8 cellular contexts compared by ENCODE assay signal in the genomic region with DNA sequence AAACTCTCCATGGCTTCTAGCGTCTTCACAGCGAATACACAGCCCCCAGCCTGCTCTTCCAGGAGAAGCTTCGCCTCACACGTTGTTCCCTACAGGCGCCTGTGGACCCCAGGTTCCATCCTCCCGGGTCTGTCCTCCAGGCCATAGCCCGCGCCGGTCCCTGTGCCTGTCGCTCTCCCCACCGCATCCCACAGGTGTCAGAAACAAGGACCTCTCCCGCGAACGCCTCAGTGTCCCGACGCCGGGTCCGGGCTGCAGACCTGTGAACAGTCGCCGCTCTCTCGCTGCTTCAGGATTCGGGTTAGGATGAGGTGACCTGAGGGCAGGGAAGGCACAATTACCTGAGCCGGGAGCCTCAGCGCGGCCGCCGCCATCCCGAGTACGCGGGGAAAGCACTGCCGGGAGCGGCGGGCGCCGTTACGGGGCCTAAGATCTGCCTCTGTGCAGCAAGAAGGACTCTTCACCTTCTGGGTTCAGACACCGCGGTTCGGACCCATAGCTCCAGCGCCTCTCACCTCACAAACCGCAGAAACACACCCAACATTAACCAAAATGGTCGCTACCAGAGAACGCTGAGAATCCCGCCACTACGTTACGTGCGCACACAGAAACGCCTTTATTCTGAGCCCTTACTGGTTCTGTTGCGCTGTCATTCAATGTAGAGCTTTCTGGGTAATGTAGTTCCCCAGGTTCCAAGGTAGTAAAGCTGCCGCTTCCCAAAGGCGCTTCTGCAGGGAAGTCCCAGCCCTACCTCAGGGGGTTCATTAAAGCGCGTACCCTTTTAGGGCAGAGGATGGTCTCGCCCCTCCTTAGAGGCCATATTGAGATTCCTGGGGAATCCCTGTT. TPM values are rescaled to one million over a fixed set of nuclear protein-coding genes. Genes with fewer than 3 reads are reported as not detected.
A peak's percentile ranks its signal among the peaks of the same experiment; 100 is the strongest.
DNase-seq lines count a peak whose midpoint lies in the region; ATAC-seq and TF ChIP-seq lines count a peak whose summit lies in the region.

TSS of gene ZNF418 (minus strand) at position 583 of the 846 bp plus-strand sequence. CDS start 1,580 bp downstream, outside the sequence.

- H3K79me2 ChIP-seq in neural cell (replicated peaks; ENCODE audit: insufficient read depth, low read length) = peaks cover 22% of the 10 kb centered on the region

- H2AFZ ChIP-seq in neural cell (ENCODE audit: low read depth, low read length) = peak within 1 kb of the TSS; percentile 96

- H3K27ac ChIP-seq in neural cell (ENCODE audit: low read length) (peak within 1 kb of the TSS; percentile 85), upper lobe of right lung (peak within 1 kb of the TSS; percentile 72)

- peak; percentile 90 for DNase-seq in NCI-H2171 treated with DMSO at 0.1 percent for 48 hours (lab: John Stamatoyannopoulos, UW)
- peak; percentile 34 for DNase-seq in activated naive CD4-positive, alpha-beta T cell treated with anti-CD3 and anti-CD28 coated beads, Interleukin-2, amount 50 U/mL, for 16 hours
- DNase-seq in globus pallidus (ENCODE audit: low spot score) = peak; percentile 89
- peak; percentile 67 for DNase-seq in upper lobe of right lung

- H3K27me3 ChIP-seq in neural cell (ENCODE audit: insufficient read depth, low read depth, low read length) (no peaks in the 10 kb centered on the region), upper lobe of right lung (no peaks in the 10 kb centered on the region)

- peak; percentile 33 for TF ChIP-seq EP300 in neural cell (conservative IDR thresholded peaks at IDR 0.05; ENCODE audit: poor library complexity, severe bottlenecking)

- H3K9me3 ChIP-seq in neural cell (ENCODE audit: low read length) (peaks cover 29% of the 10 kb centered on the region), upper lobe of right lung (peaks cover 8% of the 10 kb centered on the region)

- ATAC-seq in GM18870 (IDR thresholded peaks at IDR 0.05; ENCODE audit: unreplicated experiment) (peak; percentile 68), upper lobe of right lung (peak; percentile 97), HG03439 (IDR thresholded peaks at IDR 0.05; ENCODE audit: unreplicated experiment) (no peak), GM18511 (IDR thresholded peaks at IDR 0.05; ENCODE audit: unreplicated experiment) (no peak)

- H3K4me1 ChIP-seq in upper lobe of right lung = peaks cover 8% of the 10 kb centered on the region

- H3F3A ChIP-seq in neural cell (ENCODE audit: insufficient read depth, low read length, poor library complexity, severe bottlenecking) = no peaks in the 10 kb centered on the region

- peak within 1 kb of the TSS; percentile 65 for H3K4me2 ChIP-seq in neural cell (ENCODE audit: low read length)

- no peaks in the 10 kb centered on the region for H4K20me1 ChIP-seq in neural cell (ENCODE audit: insufficient read depth)

- peak within 1 kb of the TSS; percentile 89 for H3K9ac ChIP-seq in neural cell (ENCODE audit: low read length)

- peak; percentile 35 for TF ChIP-seq CTCF in neural cell (IDR thresholded peaks at IDR 0.05; ENCODE audit: poor library complexity, severe bottlenecking)
- TF ChIP-seq CTCF in upper lobe of right lung (IDR thresholded peaks at IDR 0.05) = no peak

- peak; percentile 29 for TF ChIP-seq RAD21 in neural cell (conservative IDR thresholded peaks at IDR 0.05)

- intact Hi-C loops in upper lobe of right lung (cut with DNase I) = no loop called here

- no peaks in the 10 kb centered on the region for H3K9me2 ChIP-seq in neural cell (ENCODE audit: insufficient read depth, low read length)

- peak within 1 kb of the TSS; percentile 94 for H3K4me3 ChIP-seq in neural cell (ENCODE audit: low read length)
- H3K4me3 ChIP-seq in upper lobe of right lung = peak within 1 kb of the TSS; percentile 71

- H3K36me3 ChIP-seq in neural cell (ENCODE audit: insufficient read depth, low read length) (peaks cover 19% of the 10 kb centered on the region), upper lobe of right lung (no peaks in the 10 kb centered on the region)

TF ChIP-seq in neural cell, 6 proteins besides CTCF, POLR2A, EP300 and RAD21:
- TF ChIP-seq REST (IDR thresholded peaks at IDR 0.05; ENCODE audit: borderline replicate concordance) (peak; percentile 77), EZH2 (IDR thresholded peaks at IDR 0.05; ENCODE audit: borderline replicate concordance, insufficient read depth, low read length, poor library complexity, severe bottlenecking) (no peak), MXI1 (conservative IDR thresholded peaks at IDR 0.05; ENCODE audit: poor library complexity, severe bottlenecking) (peak; percentile 66), SMC3 (conservative IDR thresholded peaks at IDR 0.05; ENCODE audit: poor library complexity) (peak; percentile 51), POLR2AphosphoS5 (IDR thresholded peaks at IDR 0.05) (peak; percentile 81), TAF1 (IDR thresholded peaks at IDR 0.05; ENCODE audit: low read depth) (peak; percentile 73)

RNA-seq across cellular contexts. Expression of gene ZNF418, which starts in this region (rescaled TPM):
- 19.7 and 27.6 TPM in 2 replicates for polyA plus RNA-seq in neural cell
- polyA minus RNA-seq in neural cell = 53.1 and 61.6 TPM in 2 replicates
- total RNA-seq in upper lobe of right lung = 5.0 TPM

Comparison
In these comparisons a context has a peak if more than half of its experiments do, and no peak if none do; other contexts are left out.
1. ATAC-seq: peak in GM18870 (single experiment) and upper lobe of right lung (single experiment); none in HG03439 (single experiment) and GM18511 (single experiment).
2. DNase-seq: peak in every context shown above with its lines; median percentile 90 in NCI-H2171 treated with DMSO at 0.1 percent for 48 hours; 89 in globus pallidus; 67 in upper lobe of right lung; 34 in activated naive CD4-positive, alpha-beta T cell treated with anti-CD3 and anti-CD28 coated beads, Interleukin-2, amount 50 U/mL, for 16 hours.